ENCODE assay signal across 8 cellular contexts in the genomic region with DNA sequence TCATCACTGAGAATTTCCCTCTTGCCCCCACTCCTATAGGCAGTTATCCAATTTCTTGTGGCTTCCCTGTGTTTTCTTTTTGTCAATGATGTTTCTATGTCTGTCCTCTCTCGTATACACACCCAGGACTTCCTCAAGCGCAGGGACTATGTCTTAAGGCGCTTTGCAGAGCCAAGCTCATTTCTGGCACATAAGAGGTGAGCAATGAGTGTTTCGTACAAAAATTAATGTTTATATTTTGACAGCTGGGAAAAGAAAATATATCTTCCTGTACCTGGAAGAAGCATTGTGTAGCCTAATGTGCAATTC. TPM values are rescaled to one million over a fixed set of nuclear protein-coding genes. Genes with fewer than 3 reads are reported as not detected.
DNase-seq lines count a peak whose midpoint lies in the region; ATAC-seq and TF ChIP-seq lines count a peak whose summit lies in the region.

No MANE protein-coding gene starts in this region.

- H3K4me3 ChIP-seq in foreskin fibroblast (ENCODE audit: low read depth in 1 of 2, low read length in 2 of 2) (peak overlapping the region; percentile 73 to 78), skeletal muscle cell (ENCODE audit: low read depth, low read length) (peak overlapping the region; percentile 87)

- peak overlapping the region; percentile 92 to 97 (median 97) for H3K4me3 Mint-ChIP-seq in T-cell

- no peaks in the 10 kb centered on the region for H3K9me3 Mint-ChIP-seq in T-cell

- peak; percentile 12 for DNase-seq in activated CD4-positive, alpha-beta T cell treated with anti-CD3 and anti-CD28 coated beads for 48 hours
- no peak for DNase-seq in activated CD4-positive, alpha-beta T cell treated with anti-CD3 and anti-CD28 coated beads, Interleukin-2, amount 50 U/mL, for 48 hours
- DNase-seq in T-cell (peak in 1 of 34 experiments; percentile 7), foreskin fibroblast (peak in 1 of 2 donors; percentile 27), skeletal muscle cell (ENCODE audit: low read depth) (no peak), NCI-H226 (no peak), D341Med (ENCODE audit: low spot score) (no peak)

- TF ChIP-seq CTCF in foreskin fibroblast (IDR thresholded peaks at IDR 0.05; ENCODE audit: low read depth, low read length): no peak

- peak overlapping the region; percentile 99 for H3K27ac Mint-ChIP-seq in T-cell

- no peaks in the 10 kb centered on the region for H3K27me3 Mint-ChIP-seq in T-cell

- ATAC-seq in T-cell (replicated peaks in 1 of 4) (no peak), HG03469 (IDR thresholded peaks at IDR 0.05; ENCODE audit: unreplicated experiment) (no peak)

- peaks cover 14% of the 10 kb centered on the region for H3K36me3 Mint-ChIP-seq in T-cell

- H3K4me1 Mint-ChIP-seq in T-cell: peaks cover 73 to 78% (median 77%) of the 10 kb centered on the region in 3 donors

- POLR2A ChIA-PET in T-cell (lab: Charles Lee): no interaction called here

- CTCF ChIA-PET in T-cell (lab: Charles Lee): interaction anchor here in 1 of 2 donors (0.5 kb wide), 1 partner anchor 13 kb away, joined by 3 read pairs; no protein-coding TSS in a partner anchor

RNA-seq across cellular contexts. Expression of gene DDX42, which starts 1.0 kb away (rescaled TPM):
- 100 to 1,000 TPM; 110 to 141 (median 123) TPM for total RNA-seq in T-cell

RNA-seq across cellular contexts. Expression of gene CCDC47, which starts 1.5 kb away (rescaled TPM):
- 10 to 100 TPM; 25.4 to 37.0 (median 33.0) TPM for total RNA-seq in T-cell

RNA-seq across cellular contexts. Expression of gene STRADA, which starts 33.3 kb away (rescaled TPM):
- total RNA-seq in T-cell: 10 to 100 TPM; 46.9 to 58.8 (median 48.6) TPM

RNA-seq across cellular contexts. Expression of gene PSMC5, which starts 52.3 kb away (rescaled TPM):
- 100 to 1,000 TPM in 3 of 5 donors, 10 to 100 TPM in 2; 83.9 to 114 (median 107) TPM for total RNA-seq in T-cell

RNA-seq across cellular contexts. Expression of gene FTSJ3, which starts 52.5 kb away (rescaled TPM):
- total RNA-seq in T-cell: 10 to 100 TPM; 39.4 to 64.9 (median 53.3) TPM
